9 cellular contexts compared by ENCODE assay signal in the genomic region with DNA sequence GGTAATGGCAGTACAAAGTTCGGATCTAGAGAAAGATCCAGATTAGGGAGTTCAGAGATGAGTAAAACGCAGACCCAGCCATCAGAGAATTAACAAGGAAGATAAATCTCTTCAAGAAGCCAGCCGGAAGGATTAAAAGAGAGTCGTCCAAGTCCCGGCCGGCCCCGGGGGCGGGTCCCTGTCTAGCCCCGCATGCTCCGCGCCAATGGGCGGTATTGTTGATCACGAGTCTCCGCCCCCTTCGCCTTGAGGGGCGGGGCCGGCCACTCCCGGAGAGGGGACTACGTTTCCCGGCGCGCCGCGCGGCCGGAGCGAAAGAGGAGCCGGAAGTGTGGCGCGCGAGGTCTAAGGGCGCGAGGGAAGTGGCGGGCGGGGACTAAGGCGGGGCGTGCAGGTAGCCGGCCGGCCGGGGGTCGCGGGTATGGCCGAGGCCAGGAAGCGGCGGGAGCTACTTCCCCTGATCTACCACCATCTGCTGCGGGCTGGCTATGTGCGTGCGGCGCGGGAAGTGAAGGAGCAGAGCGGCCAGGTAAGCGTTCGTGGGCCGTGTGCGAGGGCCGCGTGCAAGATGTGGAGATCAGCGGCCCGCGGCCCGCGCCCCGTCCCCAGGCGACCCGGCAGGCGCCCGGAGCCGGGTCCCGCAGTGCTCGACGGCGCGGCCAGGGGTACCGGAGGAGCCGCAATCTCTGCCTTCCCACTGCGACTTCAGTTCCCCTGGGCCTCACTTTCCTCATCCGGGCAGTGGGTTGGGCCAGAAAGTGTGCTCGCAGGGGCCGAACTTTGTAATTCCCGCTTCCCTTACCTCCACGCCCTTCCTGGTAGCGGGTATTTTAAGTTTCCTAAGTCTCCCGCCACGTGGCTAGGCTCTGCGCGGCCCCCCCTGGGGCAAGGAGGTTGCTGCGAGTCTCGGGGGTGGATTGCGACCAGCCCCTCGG. TPM values are rescaled to one million over a fixed set of nuclear protein-coding genes. Genes with fewer than 3 reads are reported as not detected.
DNase-seq lines count a peak whose midpoint lies in the region; ATAC-seq, FAIRE-seq and TF ChIP-seq lines count a peak whose summit lies in the region.
"Had no signal": no experiment of that assay in that cellular context is flagged by ENCODE, and none has a peak within 500 bp of the region (broad histone marks: within the 10 kb centered on the region; RNA-seq: fewer than 3 reads in every experiment).

A gene with protein sequence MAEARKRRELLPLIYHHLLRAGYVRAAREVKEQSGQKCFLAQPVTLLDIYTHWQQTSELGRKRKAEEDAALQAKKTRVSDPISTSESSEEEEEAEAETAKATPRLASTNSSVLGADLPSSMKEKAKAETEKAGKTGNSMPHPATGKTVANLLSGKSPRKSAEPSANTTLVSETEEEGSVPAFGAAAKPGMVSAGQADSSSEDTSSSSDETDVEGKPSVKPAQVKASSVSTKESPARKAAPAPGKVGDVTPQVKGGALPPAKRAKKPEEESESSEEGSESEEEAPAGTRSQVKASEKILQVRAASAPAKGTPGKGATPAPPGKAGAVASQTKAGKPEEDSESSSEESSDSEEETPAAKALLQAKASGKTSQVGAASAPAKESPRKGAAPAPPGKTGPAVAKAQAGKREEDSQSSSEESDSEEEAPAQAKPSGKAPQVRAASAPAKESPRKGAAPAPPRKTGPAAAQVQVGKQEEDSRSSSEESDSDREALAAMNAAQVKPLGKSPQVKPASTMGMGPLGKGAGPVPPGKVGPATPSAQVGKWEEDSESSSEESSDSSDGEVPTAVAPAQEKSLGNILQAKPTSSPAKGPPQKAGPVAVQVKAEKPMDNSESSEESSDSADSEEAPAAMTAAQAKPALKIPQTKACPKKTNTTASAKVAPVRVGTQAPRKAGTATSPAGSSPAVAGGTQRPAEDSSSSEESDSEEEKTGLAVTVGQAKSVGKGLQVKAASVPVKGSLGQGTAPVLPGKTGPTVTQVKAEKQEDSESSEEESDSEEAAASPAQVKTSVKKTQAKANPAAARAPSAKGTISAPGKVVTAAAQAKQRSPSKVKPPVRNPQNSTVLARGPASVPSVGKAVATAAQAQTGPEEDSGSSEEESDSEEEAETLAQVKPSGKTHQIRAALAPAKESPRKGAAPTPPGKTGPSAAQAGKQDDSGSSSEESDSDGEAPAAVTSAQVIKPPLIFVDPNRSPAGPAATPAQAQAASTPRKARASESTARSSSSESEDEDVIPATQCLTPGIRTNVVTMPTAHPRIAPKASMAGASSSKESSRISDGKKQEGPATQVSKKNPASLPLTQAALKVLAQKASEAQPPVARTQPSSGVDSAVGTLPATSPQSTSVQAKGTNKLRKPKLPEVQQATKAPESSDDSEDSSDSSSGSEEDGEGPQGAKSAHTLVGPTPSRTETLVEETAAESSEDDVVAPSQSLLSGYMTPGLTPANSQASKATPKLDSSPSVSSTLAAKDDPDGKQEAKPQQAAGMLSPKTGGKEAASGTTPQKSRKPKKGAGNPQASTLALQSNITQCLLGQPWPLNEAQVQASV (N-terminal part only) (plus strand): TSS at position 372 of the 935 bp plus-strand sequence. CDS start 50 bp downstream, at position 422.

- H3K27ac ChIP-seq in kidney (ENCODE audit: low read depth in 2 of 2, low read length in 2 of 2), result peak within 1 kb of the TSS; percentile 23 to 73

- ATAC-seq in HG03432 (IDR thresholded peaks at IDR 0.05; ENCODE audit: unreplicated experiment), result peak; percentile 97

- H3K4me1 ChIP-seq in kidney (ENCODE audit: control insufficient read depth in 1 of 2, insufficient read depth in 1 of 2, low read depth in 1 of 2, low read length in 2 of 2), result peaks cover 12 to 13% of the 10 kb centered on the region in 2 donors

- intact Hi-C loops in kidney (cut with DNase I), result no loop called here

- H3K36me3 ChIP-seq in kidney (ENCODE audit: control insufficient read depth in 1 of 2, insufficient read depth in 2 of 2, low read length in 2 of 2), result peaks cover 10 to 15% of the 10 kb centered on the region in 2 donors

- H3K9me3 ChIP-seq in kidney (ENCODE audit: control insufficient read depth in 1 of 2, low read length in 2 of 2), result no peaks in the 10 kb centered on the region

- peak; percentile 61 for TF ChIP-seq POLR2A in GM19099 (IDR thresholded peaks at IDR 0.05; ENCODE audit: extremely low read depth, insufficient read length, low read depth)

- peak; percentile 99 for DNase-seq in AG20443 (ENCODE audit: low spot score)
- peak; percentile 91 for DNase-seq in NCI-H510A (lab: John Stamatoyannopoulos, UW)
- DNase-seq in activated CD4-positive, alpha-beta T cell treated with anti-CD3 and anti-CD28 coated beads for 1 hour, result peak; percentile 94
- DNase-seq in cerebellum (ENCODE audit: low spot score), result peak; percentile 97
- peak; percentile 99 for DNase-seq in kidney
- peak; percentile 93 to 98 for DNase-seq in stimulated activated CD4-positive, alpha-beta T cell treated with anti-CD3 and anti-CD28 coated beads, Interleukin-15, amount 100 ng/mL, for 48 hours (ENCODE audit: low read depth in 2 of 2)

- peak within 1 kb of the TSS; percentile 74 to 85 for H3K4me3 ChIP-seq in kidney (ENCODE audit: low read length in 2 of 2)

- peak; percentile 85 for FAIRE-seq in kidney (lab: Jason Lieb, UNC)
- FAIRE-seq: islet of Langerhans had no signal

- peak within 1 kb of the TSS; percentile 67 to 75 for H3K9ac ChIP-seq in kidney (ENCODE audit: low read length in 2 of 2)

- TF ChIP-seq CTCF in kidney (IDR thresholded peaks at IDR 0.05; ENCODE audit: borderline replicate concordance, extremely low read depth, insufficient read depth), result no peak

RNA-seq across cellular contexts. Expression of the gene that starts here (rescaled TPM):
- 14.5 TPM for total RNA-seq in cerebellum
- 23.5 TPM for total RNA-seq in kidney
- 12.2 TPM for polyA plus RNA-seq in kidney (ENCODE audit: insufficient read depth, low read depth, low replicate concordance)

Comparison
In these comparisons a context has a peak if more than half of its experiments do, and no peak if none do; other contexts are left out.
1. Peak in every context shown above with its lines: DNase-seq, ATAC-seq, H3K4me3 ChIP-seq and H3K27ac ChIP-seq.